Comparison of ENCODE assay signal across 14 cellular contexts in the genomic region with DNA sequence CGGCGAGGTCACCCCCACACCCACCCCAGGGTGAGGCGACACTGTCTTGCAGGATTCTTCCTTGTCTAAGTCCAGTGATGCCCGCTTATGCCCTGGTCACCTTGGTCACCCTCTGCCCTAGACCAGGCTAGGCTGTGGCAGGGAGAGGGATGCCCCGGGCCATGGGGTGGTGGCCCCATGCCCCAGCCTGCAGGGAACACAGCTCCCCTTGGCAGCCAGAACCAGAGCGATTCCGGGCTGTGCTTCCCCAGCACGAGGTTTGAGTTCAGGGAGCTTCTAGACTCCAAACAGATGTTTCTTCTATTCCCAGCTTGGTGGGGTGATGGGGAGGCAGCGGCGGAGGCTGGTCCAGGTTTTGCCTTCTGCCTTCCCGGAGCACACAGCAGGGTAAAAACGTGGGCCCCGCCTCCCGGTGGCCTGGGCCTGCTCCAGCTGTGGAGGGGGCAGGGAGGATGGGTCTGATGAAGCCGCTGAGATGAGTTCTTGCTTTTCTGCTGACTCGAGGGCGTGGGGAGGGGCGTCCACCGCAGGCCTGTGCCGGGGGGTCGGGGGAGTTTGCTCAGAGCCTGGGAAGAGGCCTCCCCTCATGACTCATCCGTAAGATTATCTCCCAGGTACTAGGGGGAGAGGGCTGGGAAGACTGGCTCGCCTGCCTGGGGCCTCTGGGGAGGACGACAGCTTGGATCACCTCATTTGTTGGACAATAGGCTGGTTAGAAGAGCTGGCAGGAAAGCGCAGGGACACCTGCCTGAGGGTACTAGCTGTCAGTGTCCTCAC. TPM values are rescaled to one million over a fixed set of nuclear protein-coding genes. Genes with fewer than 3 reads are reported as not detected.
A peak's percentile ranks its signal among the peaks of the same experiment; 100 is the strongest.
DNase-seq lines count a peak whose midpoint lies in the region; ATAC-seq and TF ChIP-seq lines count a peak whose summit lies in the region.
"Had no signal": no experiment of that assay in that cellular context is flagged by ENCODE, and none has a peak within 500 bp of the region (broad histone marks: within the 10 kb centered on the region; RNA-seq: fewer than 3 reads in every experiment).

No MANE protein-coding gene starts in this region.

- ATAC-seq in left colon (no peak), upper lobe of left lung (ENCODE audit: low FRiP score in 2 of 2) (peak; percentile 42 to 68)

- TF ChIP-seq POLR2A in upper lobe of left lung (IDR thresholded peaks at IDR 0.05) = no peak

- DNase-seq in NCI-H1092 treated with DMSO at 0.1 percent for 48 hours (lab: John Stamatoyannopoulos, UW) (peak; percentile 33), NCI-H1092 (lab: John Stamatoyannopoulos, UW) (no peak), coronary artery (ENCODE audit: low spot score) (no peak), left colon (peak; percentile 22 to 38), upper lobe of left lung (peak in 1 of 2 donors; percentile 90), NCI-H2196 (lab: John Stamatoyannopoulos, UW; ENCODE audit: unreplicated experiment) (no peak), EL (no peak), NCI-H2029 treated with DMSO at 0.1 percent for 48 hours (lab: John Stamatoyannopoulos, UW) (no peak)
- DNase-seq: small intestine had no signal

- H3K27ac ChIP-seq in coronary artery = peak overlapping the region in 1 of 2 donors; percentile 78
- H3K27ac ChIP-seq in upper lobe of left lung = peak overlapping the region; percentile 60 to 80 (median 71)
- H3K27ac ChIP-seq: 22Rv1, thoracic aorta had no signal

- intact Hi-C loops in left colon (cut with DNase I, micrococcal nuclease) = no loop called here

- H3K27me3 ChIP-seq in upper lobe of left lung = no peaks in the 10 kb centered on the region

- no peaks in the 10 kb centered on the region for H3K36me3 ChIP-seq in upper lobe of left lung
- H3K36me3 ChIP-seq: HAP-1, thoracic aorta had no signal

- 55 to 62% methylated on average over 9 to 19 of the region's 25 CpGs for WGBS in upper lobe of left lung, 2 donors

- H3K4me3 ChIP-seq in coronary artery (peak overlapping the region; percentile 28), upper lobe of left lung (no peak overlapping the region)
- H3K4me3 ChIP-seq: HAP-1, thoracic aorta had no signal

- TF ChIP-seq EP300 in upper lobe of left lung (IDR thresholded peaks at IDR 0.05) = peak in 1 of 4 donors; percentile 43

- peaks cover 5 to 16% (median 7%) of the 10 kb centered on the region in 4 donors for H3K4me1 ChIP-seq in upper lobe of left lung

- TF ChIP-seq CTCF in coronary artery (IDR thresholded peaks at IDR 0.05) (no peak), upper lobe of left lung (IDR thresholded peaks at IDR 0.05) (no peak)

- H3K9me3 ChIP-seq in upper lobe of left lung = no peaks in the 10 kb centered on the region
- H3K9me3 ChIP-seq: HAP-1, thoracic aorta had no signal

RNA-seq across cellular contexts. Expression of gene SMTNL2, which starts 15.4 kb away (rescaled TPM):
- total RNA-seq in left colon (under 1 TPM in 1 of 2 donors, not detected in 1; 0.25 TPM), upper lobe of left lung (1 to 10 TPM in 5 of 6 donors, under 1 TPM in 1; 0.49 to 7.3 (median 3.6) TPM)
- total RNA-seq: activated T-helper 2 cell treated with anti-CD3 and anti-CD28 coated beads, Interferon-gamma antibody, Interleukin-2, Interleukin-4, amounts not matched to agents 10 μg/mL and 5 μg/mL and 100 μg/mL, durations not matched to agents 14 hours and 24 hours and 36 hours; glomerular endothelial cell had no signal

RNA-seq across cellular contexts. Expression of gene GGT6, which starts 39.3 kb away (rescaled TPM):
- total RNA-seq in left colon = 100 to 1,000 TPM; 185 to 232 TPM
- total RNA-seq in upper lobe of left lung = 10 to 100 TPM in 3 of 6 donors, 1 to 10 TPM in 3; 3.8 to 18.7 (median 9.7) TPM
- total RNA-seq: activated T-helper 2 cell treated with anti-CD3 and anti-CD28 coated beads, Interferon-gamma antibody, Interleukin-2, Interleukin-4, amounts not matched to agents 10 μg/mL and 5 μg/mL and 100 μg/mL, durations not matched to agents 14 hours and 24 hours and 36 hours; glomerular endothelial cell; thoracic aorta had no signal

RNA-seq across cellular contexts. Expression of gene ALOX15, which starts 41.8 kb away (rescaled TPM):
- under 1 TPM; 0.12 to 0.36 TPM for total RNA-seq in left colon
- 10 to 100 TPM in 3 of 6 donors, 1 to 10 TPM in 3; 2.4 to 26.0 (median 10.0) TPM for total RNA-seq in upper lobe of left lung
- total RNA-seq: activated T-helper 2 cell treated with anti-CD3 and anti-CD28 coated beads, Interferon-gamma antibody, Interleukin-2, Interleukin-4, amounts not matched to agents 10 μg/mL and 5 μg/mL and 100 μg/mL, durations not matched to agents 14 hours and 24 hours and 36 hours; glomerular endothelial cell; thoracic aorta had no signal

RNA-seq across cellular contexts. Expression of gene MYBBP1A, which starts 44.5 kb away (rescaled TPM):
- total RNA-seq in left colon = 10 to 100 TPM; 28.1 to 41.6 TPM
- 100 to 1,000 TPM in 1 of 6 donors, 10 to 100 TPM in 5; 45.2 to 151 (median 57.3) TPM for total RNA-seq in upper lobe of left lung

Comparison
In these comparisons a context has a peak if more than half of its experiments do, and no peak if none do; other contexts are left out.
1. DNase-seq: peak in NCI-H1092 treated with DMSO at 0.1 percent for 48 hours (single experiment) and left colon (2 of 2); none in NCI-H1092 (single experiment), coronary artery (single experiment), NCI-H2196 (single experiment), EL (single experiment) and NCI-H2029 treated with DMSO at 0.1 percent for 48 hours (single experiment).
2. RNA of gene GGT6, which starts 39.3 kb away (total RNA-seq): 185 to 232 TPM in left colon; 3.8 to 18.7 TPM in upper lobe of left lung; every median in the first group is over 4 times any median in the second.